In genomic region chr10:104253576-104254410, GRCh38 we compare ENCODE assay signal across 8 cellular contexts. TPM values are rescaled to one million over a fixed set of nuclear protein-coding genes. Genes with fewer than 3 reads are reported as not detected.
A peak's percentile ranks its signal among the peaks of the same experiment; 100 is the strongest.
DNase-seq lines count a peak whose midpoint lies in the region.

No MANE protein-coding gene starts in this region.

- H3K36me3 Mint-ChIP-seq in T-helper 1 cell treated with Interleukin-12 subunit alpha and Interleukin-12 subunit beta and Interleukin-4 antibody, amounts not matched to agents 30 μg/mL and 1 μg/mL, for 36 hours (ENCODE audit: low read depth): peaks cover 20% of the 10 kb centered on the region
- peaks cover 29% of the 10 kb centered on the region for H3K36me3 Mint-ChIP-seq in activated T-helper 2 cell treated with anti-CD3 and anti-CD28 coated beads, Interferon-gamma antibody, Interleukin-2, Interleukin-4, amounts not matched to agents 10 μg/mL and 5 μg/mL and 100 μg/mL, durations not matched to agents 14 hours and 24 hours and 36 hours (ENCODE audit: low read depth)

- H3K27me3 ChIP-seq in subcutaneous abdominal adipose tissue (ENCODE audit: control insufficient read depth in 5 of 5, insufficient read depth in 4 of 5, low read length in 5 of 5): no peaks in the 10 kb centered on the region

- intact Hi-C loops in activated T-helper 2 cell treated with anti-CD3 and anti-CD28 coated beads, Interferon-gamma antibody, Interleukin-2, Interleukin-4, amounts not matched to agents 10 μg/mL and 5 μg/mL and 100 μg/mL, durations not matched to agents 14 hours and 24 hours and 36 hours (cut with micrococcal nuclease): loop anchor here (10.0 kb wide), 1 partner anchor 289 kb away; the partner anchor contains the start of gene SLK

- peaks cover 25% of the 10 kb centered on the region for H3K27me3 Mint-ChIP-seq in T-helper 1 cell treated with Interleukin-12 subunit alpha and Interleukin-12 subunit beta and Interleukin-4 antibody, amounts not matched to agents 30 μg/mL and 1 μg/mL, for 36 hours (ENCODE audit: low read depth)
- peaks cover 7% of the 10 kb centered on the region for H3K27me3 Mint-ChIP-seq in activated T-helper 2 cell treated with anti-CD3 and anti-CD28 coated beads, Interferon-gamma antibody, Interleukin-2, Interleukin-4, amounts not matched to agents 10 μg/mL and 5 μg/mL and 100 μg/mL, durations not matched to agents 14 hours and 24 hours and 36 hours (ENCODE audit: low read depth)

- peak overlapping the region; percentile 93 for H3K27ac ChIP-seq in subcutaneous abdominal adipose tissue (ENCODE audit: low read depth, low read length)

- H3K9ac ChIP-seq in subcutaneous abdominal adipose tissue (ENCODE audit: low read length in 5 of 5): peak overlapping the region; percentile 22 to 95 (median 91)

- H3K36me3 ChIP-seq in subcutaneous abdominal adipose tissue (ENCODE audit: control insufficient read depth in 5 of 5, insufficient read depth in 5 of 5, low read length in 5 of 5): peaks cover under 1 to 9% (median 8%) of the 10 kb centered on the region in 5 donors

- peaks cover 0 to 29% (median 26%) of the 10 kb centered on the region in 5 donors for H3K4me1 ChIP-seq in subcutaneous abdominal adipose tissue (ENCODE audit: control insufficient read depth in 5 of 5, insufficient read depth in 5 of 5, low read length in 5 of 5)

- H3K27ac Mint-ChIP-seq in T-helper 1 cell treated with Interleukin-12 subunit alpha and Interleukin-12 subunit beta and Interleukin-4 antibody, amounts not matched to agents 30 μg/mL and 1 μg/mL, for 36 hours: peak overlapping the region; percentile 92
- peak overlapping the region; percentile 91 for H3K27ac Mint-ChIP-seq in activated T-helper 2 cell treated with anti-CD3 and anti-CD28 coated beads, Interferon-gamma antibody, Interleukin-2, Interleukin-4, amounts not matched to agents 10 μg/mL and 5 μg/mL and 100 μg/mL, durations not matched to agents 14 hours and 24 hours and 36 hours

- no peaks in the 10 kb centered on the region for H3K9me3 ChIP-seq in iPS-18c (ENCODE audit: control insufficient read depth, insufficient read depth, low read length)
- no peaks in the 10 kb centered on the region for H3K9me3 ChIP-seq in subcutaneous abdominal adipose tissue (ENCODE audit: control insufficient read depth in 5 of 5, low read length in 5 of 5)

- no peak for DNase-seq in T-helper 1 cell
- no peak for DNase-seq in activated T-helper 2 cell treated with anti-CD3 and anti-CD28 coated beads, Interferon-gamma antibody, Interleukin-2, Interleukin-4, amounts not matched to agents 10 μg/mL and 5 μg/mL and 100 μg/mL, durations not matched to agents 14 hours and 24 hours and 36 hours (ENCODE audit: low spot score)
- DNase-seq in NCI-H446 treated with DMSO at 0.1 percent for 48 hours (lab: John Stamatoyannopoulos, UW): no peak
- no peak for DNase-seq in GDM1 (lab: John Stamatoyannopoulos, UW)
- no peak for DNase-seq in medulla oblongata (ENCODE audit: extremely low spot score)

- H3K4me3 ChIP-seq in iPS-18c (ENCODE audit: insufficient read depth, low read depth, low read length) (peak overlapping the region; percentile 74), subcutaneous abdominal adipose tissue (ENCODE audit: low read depth in 1 of 5, low read length in 5 of 5) (peak overlapping the region; percentile 73 to 91 (median 87))

- peak overlapping the region; percentile 92 for H3K4me3 Mint-ChIP-seq in T-helper 1 cell treated with Interleukin-12 subunit alpha and Interleukin-12 subunit beta and Interleukin-4 antibody, amounts not matched to agents 30 μg/mL and 1 μg/mL, for 36 hours
- peak overlapping the region; percentile 99 for H3K4me3 Mint-ChIP-seq in activated T-helper 2 cell treated with anti-CD3 and anti-CD28 coated beads, Interferon-gamma antibody, Interleukin-2, Interleukin-4, amounts not matched to agents 10 μg/mL and 5 μg/mL and 100 μg/mL, durations not matched to agents 14 hours and 24 hours and 36 hours (ENCODE audit: low read depth)

- H3K9me3 Mint-ChIP-seq in T-helper 1 cell treated with Interleukin-12 subunit alpha and Interleukin-12 subunit beta and Interleukin-4 antibody, amounts not matched to agents 30 μg/mL and 1 μg/mL, for 36 hours: no peaks in the 10 kb centered on the region
- peaks cover 1% of the 10 kb centered on the region for H3K9me3 Mint-ChIP-seq in activated T-helper 2 cell treated with anti-CD3 and anti-CD28 coated beads, Interferon-gamma antibody, Interleukin-2, Interleukin-4, amounts not matched to agents 10 μg/mL and 5 μg/mL and 100 μg/mL, durations not matched to agents 14 hours and 24 hours and 36 hours

- peaks cover 38% of the 10 kb centered on the region for H3K4me1 Mint-ChIP-seq in T-helper 1 cell treated with Interleukin-12 subunit alpha and Interleukin-12 subunit beta and Interleukin-4 antibody, amounts not matched to agents 30 μg/mL and 1 μg/mL, for 36 hours (ENCODE audit: low read depth)
- H3K4me1 Mint-ChIP-seq in activated T-helper 2 cell treated with anti-CD3 and anti-CD28 coated beads, Interferon-gamma antibody, Interleukin-2, Interleukin-4, amounts not matched to agents 10 μg/mL and 5 μg/mL and 100 μg/mL, durations not matched to agents 14 hours and 24 hours and 36 hours (ENCODE audit: low read depth): peaks cover 40% of the 10 kb centered on the region

RNA-seq across cellular contexts. Expression of gene GSTO1, which starts 0.9 kb away (rescaled TPM):
- total RNA-seq in activated T-helper 2 cell treated with anti-CD3 and anti-CD28 coated beads, Interferon-gamma antibody, Interleukin-2, Interleukin-4, amounts not matched to agents 10 μg/mL and 5 μg/mL and 100 μg/mL, durations not matched to agents 14 hours and 24 hours and 36 hours: 168 and 174 TPM in 2 replicates

RNA-seq across cellular contexts. Expression of gene GSTO2, which starts 15.2 kb away (rescaled TPM):
- 0.57 and 1.4 TPM in 2 replicates for total RNA-seq in activated T-helper 2 cell treated with anti-CD3 and anti-CD28 coated beads, Interferon-gamma antibody, Interleukin-2, Interleukin-4, amounts not matched to agents 10 μg/mL and 5 μg/mL and 100 μg/mL, durations not matched to agents 14 hours and 24 hours and 36 hours

RNA-seq across cellular contexts. Expression of gene CFAP43, which starts 21.6 kb away (rescaled TPM):
- 0.07 TPM in 1 of 2 replicates, not detected in the other for total RNA-seq in activated T-helper 2 cell treated with anti-CD3 and anti-CD28 coated beads, Interferon-gamma antibody, Interleukin-2, Interleukin-4, amounts not matched to agents 10 μg/mL and 5 μg/mL and 100 μg/mL, durations not matched to agents 14 hours and 24 hours and 36 hours
